Comparison of ENCODE assay signal across 9 cellular contexts in genomic region chr4:177051473-177052060, GRCh38.
DNase-seq lines count a peak whose midpoint lies in the region; ATAC-seq and TF ChIP-seq lines count a peak whose summit lies in the region.
"Had no signal": no experiment of that assay in that cellular context is flagged by ENCODE, and none has a peak within 500 bp of the region (broad histone marks: within the 10 kb centered on the region; RNA-seq: fewer than 3 reads in every experiment).

No MANE protein-coding gene starts in this region.

- no peaks in the 10 kb centered on the region for H3K36me3 Mint-ChIP-seq in activated T-helper 17 cell treated with anti-CD3 and anti-CD28 coated beads, Interleukin-2, amount 50 U/mL, for 72 hours (ENCODE audit: low read depth)
- H3K36me3 Mint-ChIP-seq: immature natural killer cell had no signal

- H3K4me1 ChIP-seq in HAP-1 = peaks cover 13% of the 10 kb centered on the region

- no peak overlapping the region for H3K27ac ChIP-seq in AG04450 (ENCODE audit: low read depth, low read length)

- ATAC-seq in activated T-helper 17 cell treated with anti-CD3 and anti-CD28 coated beads, Interleukin-2, amount 50 U/mL, for 72 hours (replicated peaks) = peak; percentile 57

- H3K27me3 Mint-ChIP-seq in activated T-helper 17 cell treated with anti-CD3 and anti-CD28 coated beads, Interleukin-2, amount 50 U/mL, for 72 hours = peaks cover 3% of the 10 kb centered on the region

- H3K27me3 ChIP-seq in AG04450 (ENCODE audit: control insufficient read depth, insufficient read depth, low read length) = no peaks in the 10 kb centered on the region
- peaks cover 32% of the 10 kb centered on the region for H3K27me3 ChIP-seq in HAP-1 (ENCODE audit: low read depth)

- TF ChIP-seq CTCF in AG04450 (IDR thresholded peaks at IDR 0.05; ENCODE audit: low read depth, low read length) (peak; percentile 37), GM12864 (IDR thresholded peaks at IDR 0.05; ENCODE audit: low read depth, low read length, missing control alignments) (peak; percentile 75)

- CTCF ChIA-PET in AG04450 (lab: Charles Lee) = interaction anchor here (0.6 to 1.5 kb wide), 3 partner anchors 10 to 512 kb away, joined by 3 to 5 read pairs (median 4); no protein-coding TSS in a partner anchor

- in situ Hi-C loops in HAP-1 (cut with MboI; ENCODE audit: low sequenced_read_pairs) = loop anchor here (25.0 kb wide), 1 partner anchor 286 kb away; no protein-coding TSS in a partner anchor

- H3K4me3 Mint-ChIP-seq in activated T-helper 17 cell treated with anti-CD3 and anti-CD28 coated beads, Interleukin-2, amount 50 U/mL, for 72 hours = no peak overlapping the region
- H3K4me3 Mint-ChIP-seq: immature natural killer cell had no signal

- no peaks in the 10 kb centered on the region for H3K9me3 ChIP-seq in AG04450 (ENCODE audit: control insufficient read depth, insufficient read depth, low read length)
- H3K9me3 ChIP-seq in HAP-1 = no peaks in the 10 kb centered on the region

- POLR2A ChIA-PET in AG04450 (lab: Yijun Ruan, JAX) = no interaction called here

- no peak overlapping the region for H3K4me3 ChIP-seq in AG04450 (ENCODE audit: low read depth, low read length)
- H3K4me3 ChIP-seq in GM12864 (ENCODE audit: low read depth, low read length) = no peak overlapping the region
- H3K4me3 ChIP-seq in HAP-1 = no peak overlapping the region

- no peaks in the 10 kb centered on the region for H3K4me1 Mint-ChIP-seq in activated T-helper 17 cell treated with anti-CD3 and anti-CD28 coated beads, Interleukin-2, amount 50 U/mL, for 72 hours
- H3K4me1 Mint-ChIP-seq: immature natural killer cell had no signal

- H3K36me3 ChIP-seq in HAP-1 (replicated peaks) = no peaks in the 10 kb centered on the region

- DNase-seq in AG04450 (ENCODE audit: low read depth, low spot score) (no peak), GM12864 (ENCODE audit: low read depth) (peak; percentile 16), HAP-1 (ENCODE audit: low spot score in 2 of 2) (peak; percentile 50 to 68), Kasumi-1 (lab: John Stamatoyannopoulos, UW) (peak; percentile 37 to 46), lung microvascular endothelial cell (ENCODE audit: low read depth in 2 of 2) (peak; percentile 45 to 49), KG1 (lab: John Stamatoyannopoulos, UW) (no peak), foreskin melanocyte (no peak)

- no peak overlapping the region for H3K27ac Mint-ChIP-seq in activated T-helper 17 cell treated with anti-CD3 and anti-CD28 coated beads, Interleukin-2, amount 50 U/mL, for 72 hours
- H3K27ac Mint-ChIP-seq: immature natural killer cell had no signal

- H3K9me3 Mint-ChIP-seq in activated T-helper 17 cell treated with anti-CD3 and anti-CD28 coated beads, Interleukin-2, amount 50 U/mL, for 72 hours = no peaks in the 10 kb centered on the region

Comparison
In these comparisons a context has a peak if more than half of its experiments do, and no peak if none do; other contexts are left out.
1. DNase-seq: peak in GM12864 (single experiment), HAP-1 (2 of 2), Kasumi-1 (2 of 2) and lung microvascular endothelial cell (2 of 2); none in AG04450 (single experiment), KG1 (single experiment) and foreskin melanocyte (single experiment).